ENCODE assay signal across 10 cellular contexts in genomic region chrX:107742754-107743191, GRCh38. TPM values are rescaled to one million over a fixed set of nuclear protein-coding genes. Genes with fewer than 3 reads are reported as not detected.
DNase-seq lines count a peak whose midpoint lies in the region; ATAC-seq and TF ChIP-seq lines count a peak whose summit lies in the region.
"Had no signal": no experiment of that assay in that cellular context is flagged by ENCODE, and none has a peak within 500 bp of the region (broad histone marks: within the 10 kb centered on the region; RNA-seq: fewer than 3 reads in every experiment).

No MANE protein-coding gene starts in this region.

- H3K4me3 ChIP-seq in mammary epithelial cell (replicated peaks in 1 of 3; ENCODE audit: insufficient read depth in 1 of 3, low read depth in 2 of 3, low read length in 3 of 3) (no peak overlapping the region), thyroid gland (replicated peaks in 1 of 3) (no peak overlapping the region)

- H3K4me1 ChIP-seq in mammary epithelial cell (ENCODE audit: insufficient read depth, low read length), result peaks cover 25% of the 10 kb centered on the region
- peaks cover 46 to 66% of the 10 kb centered on the region in 2 donors for H3K4me1 ChIP-seq in thyroid gland

- no peak overlapping the region for H3K4me2 ChIP-seq in mammary epithelial cell (ENCODE audit: insufficient read depth, low read depth, low read length)

- TF ChIP-seq POLR2A in thyroid gland (IDR thresholded peaks at IDR 0.05), result no peak
- TF ChIP-seq POLR2A in GM18505 (IDR thresholded peaks at IDR 0.05; ENCODE audit: borderline replicate concordance, extremely low read depth, insufficient read depth, insufficient read length), result no peak

- no peak overlapping the region for H3K9ac ChIP-seq in mammary epithelial cell (ENCODE audit: insufficient read depth, low read length)

- in situ Hi-C loops in mammary epithelial cell (cut with MboI; ENCODE audit: low sequenced_read_pairs in 2 of 2), result no loop called here

- peaks cover 3% of the 10 kb centered on the region for H3K36me3 Mint-ChIP-seq in activated CD4-positive, alpha-beta T cell treated with anti-CD3 and anti-CD28 coated beads, Interleukin-2, amount 10 ng/mL, durations not matched to agents 24 days and 14 days (ENCODE audit: low read depth)
- no peaks in the 10 kb centered on the region for H3K36me3 Mint-ChIP-seq in mesothelial cell of epicardium

- no peaks in the 10 kb centered on the region for H3K9me3 ChIP-seq in mammary epithelial cell (replicated peaks; ENCODE audit: insufficient read depth, low read length)
- H3K9me3 ChIP-seq in thyroid gland, result no peaks in the 10 kb centered on the region

- dilution Hi-C loops in mammary epithelial cell (cut with HindIII; ENCODE audit: low sequenced_read_pairs), result no loop called here

- ATAC-seq in GM19035 (IDR thresholded peaks at IDR 0.05; ENCODE audit: unreplicated experiment) (no peak), HG03442 (IDR thresholded peaks at IDR 0.05; ENCODE audit: unreplicated experiment) (no peak), GM18505 (IDR thresholded peaks at IDR 0.05; ENCODE audit: unreplicated experiment) (no peak)

- intact Hi-C loops in activated CD4-positive, alpha-beta T cell treated with anti-CD3 and anti-CD28 coated beads, Interleukin-2, amount 10 ng/mL, durations not matched to agents 24 days and 14 days (cut with micrococcal nuclease), result loop anchor here (1.0 to 5.0 kb wide), 3 partner anchors 24 to 70 kb away; partner anchors contain the start of genes NCBP2L and TSC22D3
- intact Hi-C loops in mammary epithelial cell (cut with micrococcal nuclease) (loop anchor here (2.0 kb wide), 1 partner anchor 24 kb away; no protein-coding TSS in a partner anchor), thyroid gland (cut with DNase I) (no loop called here)

- H3K27ac Mint-ChIP-seq in activated CD4-positive, alpha-beta T cell treated with anti-CD3 and anti-CD28 coated beads, Interleukin-2, amount 10 ng/mL, durations not matched to agents 24 days and 14 days, result peak overlapping the region; percentile 99
- H3K27ac Mint-ChIP-seq in mesothelial cell of epicardium, result peak overlapping the region; percentile 93

- no peaks in the 10 kb centered on the region for H3K36me3 ChIP-seq in mammary epithelial cell (ENCODE audit: insufficient read depth, low read length)
- no peaks in the 10 kb centered on the region for H3K36me3 ChIP-seq in thyroid gland

- H3K4me1 Mint-ChIP-seq in activated CD4-positive, alpha-beta T cell treated with anti-CD3 and anti-CD28 coated beads, Interleukin-2, amount 10 ng/mL, durations not matched to agents 24 days and 14 days, result peaks cover 15% of the 10 kb centered on the region
- H3K4me1 Mint-ChIP-seq in mesothelial cell of epicardium, result peaks cover 10% of the 10 kb centered on the region

- peak overlapping the region; percentile 66 for H2AFZ ChIP-seq in mammary epithelial cell (ENCODE audit: low read depth, low read length)

- peak overlapping the region; percentile 89 for H3K4me3 Mint-ChIP-seq in activated CD4-positive, alpha-beta T cell treated with anti-CD3 and anti-CD28 coated beads, Interleukin-2, amount 10 ng/mL, durations not matched to agents 24 days and 14 days
- peak overlapping the region; percentile 24 for H3K4me3 Mint-ChIP-seq in mesothelial cell of epicardium

- DNase-seq in activated CD4-positive, alpha-beta T cell treated with anti-CD3 and anti-CD28 coated beads, Interleukin-2, amount 10 ng/mL, durations not matched to agents 24 days and 14 days, result no peak
- no peak for DNase-seq in activated CD4-positive, alpha-beta T cell treated with anti-CD3 and anti-CD28 coated beads for 1 hour
- DNase-seq in mammary epithelial cell, result no peak
- no peak for DNase-seq in mesothelial cell of epicardium (ENCODE audit: low spot score in 2 of 2, unreplicated experiment in 2 of 2)
- DNase-seq in thyroid gland, result no peak
- DNase-seq: amniotic stem cell had no signal

- H4K20me1 ChIP-seq in mammary epithelial cell (ENCODE audit: insufficient read depth, low read length), result no peaks in the 10 kb centered on the region

- H3K79me2 ChIP-seq in mammary epithelial cell (ENCODE audit: insufficient read depth, low read length), result no peaks in the 10 kb centered on the region

- BruUV-seq in mammary epithelial cell (replicated peaks; lab: Mats Ljungman, UMichigan), result no TSS peak

- no peaks in the 10 kb centered on the region for H3K9me3 Mint-ChIP-seq in activated CD4-positive, alpha-beta T cell treated with anti-CD3 and anti-CD28 coated beads, Interleukin-2, amount 10 ng/mL, durations not matched to agents 24 days and 14 days
- no peaks in the 10 kb centered on the region for H3K9me3 Mint-ChIP-seq in mesothelial cell of epicardium

- peak overlapping the region; percentile 33 for H3K27ac ChIP-seq in mammary epithelial cell (ENCODE audit: insufficient read depth, low read depth, low read length)
- H3K27ac ChIP-seq in thyroid gland, result peak overlapping the region; percentile 87 to 98 (median 96)

- TF ChIP-seq CTCF in mammary epithelial cell (conservative IDR thresholded peaks at IDR 0.05 in 1 of 2, IDR thresholded peaks at IDR 0.05 in 1 of 2; ENCODE audit: extremely low read depth in 1 of 2, insufficient read depth in 1 of 2, low read depth in 1 of 2, low read length in 2 of 2), result no peak
- no peak for TF ChIP-seq CTCF in mesothelial cell of epicardium (IDR thresholded peaks at IDR 0.05; ENCODE audit: unreplicated experiment)
- no peak for TF ChIP-seq CTCF in thyroid gland (IDR thresholded peaks at IDR 0.05)

- H3K27me3 Mint-ChIP-seq in activated CD4-positive, alpha-beta T cell treated with anti-CD3 and anti-CD28 coated beads, Interleukin-2, amount 10 ng/mL, durations not matched to agents 24 days and 14 days, result peaks cover 2% of the 10 kb centered on the region
- peaks cover 36% of the 10 kb centered on the region for H3K27me3 Mint-ChIP-seq in mesothelial cell of epicardium (ENCODE audit: low read depth)

- CTCF ChIA-PET in mammary epithelial cell (lab: Charles Lee; ENCODE audit: low non-redundant PET), result no interaction called here

- WGBS in mammary epithelial cell (ENCODE audit: low coverage, missing lambda C conversion rate), result 66% methylated on average over 14 of the region's 23 CpGs
- WGBS in thyroid gland, 2 donors, result 92% methylated on average over 2 of the region's 23 CpGs; no CpG with 5 or more reads in 1 of the 2 donors

- H3K27me3 ChIP-seq in mammary epithelial cell (ENCODE audit: insufficient read depth, low read length), result no peaks in the 10 kb centered on the region
- H3K27me3 ChIP-seq in thyroid gland, result no peaks in the 10 kb centered on the region

RNA-seq across cellular contexts. Expression of gene TSC22D3, which starts 32.8 kb away (rescaled TPM):
- total RNA-seq in activated CD4-positive, alpha-beta T cell treated with anti-CD3 and anti-CD28 coated beads, Interleukin-2, amount 10 ng/mL, durations not matched to agents 24 days and 14 days, result 17.4 and 18.2 TPM in 2 replicates
- 10 to 100 TPM; 53.9 to 83.7 TPM for total RNA-seq in mammary epithelial cell
- polyA plus RNA-seq in mammary epithelial cell, result 50.7 TPM
- polyA minus RNA-seq in mammary epithelial cell, result 29.4 TPM
- total RNA-seq in mesothelial cell of epicardium, result 32.1 to 37.0 TPM (median 34.4 TPM) in 3 replicates
- 100 to 1,000 TPM; 268 to 504 (median 383) TPM for total RNA-seq in thyroid gland

RNA-seq across cellular contexts. Expression of gene NCBP2L, which starts 34.8 kb away (rescaled TPM):
- not detected in 2 replicates for total RNA-seq in activated CD4-positive, alpha-beta T cell treated with anti-CD3 and anti-CD28 coated beads, Interleukin-2, amount 10 ng/mL, durations not matched to agents 24 days and 14 days
- total RNA-seq in mammary epithelial cell (not detected), mesothelial cell of epicardium (not detected in 3 replicates), thyroid gland (not detected)
- not detected for polyA plus RNA-seq in mammary epithelial cell
- not detected for polyA minus RNA-seq in mammary epithelial cell
- polyA plus RNA-seq: AG04450 had no signal
